In the genomic region with DNA sequence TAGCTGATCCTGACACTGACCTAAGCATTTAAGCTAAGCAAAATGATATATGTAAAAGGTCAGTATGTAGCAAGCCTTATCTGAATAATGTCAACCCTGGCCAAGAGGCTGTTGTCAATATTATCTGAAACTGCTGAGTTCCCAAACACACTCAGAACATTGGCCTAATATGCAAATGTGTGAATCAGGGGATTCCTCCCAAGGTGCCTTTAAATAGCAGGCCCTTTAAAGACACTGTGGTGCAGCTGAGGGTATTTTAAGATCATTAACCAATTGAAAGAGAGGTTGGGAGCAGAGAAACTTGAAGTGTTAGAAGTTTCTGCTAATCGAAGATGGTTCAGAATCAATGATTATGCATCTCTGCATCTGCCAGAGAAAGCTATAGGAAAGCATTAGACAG, we compare ENCODE assay signal across 19 cellular contexts.
DNase-seq lines count a peak whose midpoint lies in the region; ATAC-seq and TF ChIP-seq lines count a peak whose summit lies in the region.
"Had no signal": no experiment of that assay in that cellular context is flagged by ENCODE, and none has a peak within 500 bp of the region (broad histone marks: within the 10 kb centered on the region; RNA-seq: fewer than 3 reads in every experiment).

No MANE protein-coding gene starts in this region.

- H3K4me2 ChIP-seq in GM23338, result no peak overlapping the region

- H3K79me2 ChIP-seq in GM23338 (replicated peaks; ENCODE audit: insufficient read depth), result no peaks in the 10 kb centered on the region

- no peaks in the 10 kb centered on the region; the same call in 2 of the 3 replicates for H3K36me3 Mint-ChIP-seq in GM23338 (ENCODE audit: low read depth)
- H3K36me3 Mint-ChIP-seq: activated naive CD8-positive, alpha-beta T cell treated with anti-CD3 and anti-CD28 coated beads, Interleukin-2, amount 10 ng/mL, durations not matched to agents 7 days and 5 days; type B pancreatic cell had no signal

- no peaks in the 10 kb centered on the region for H3K36me3 ChIP-seq in left lung
- H3K36me3 ChIP-seq in GM23338 (ENCODE audit: insufficient read depth), result no peaks in the 10 kb centered on the region
- H3K36me3 ChIP-seq: left ventricle myocardium inferior had no signal

- no peaks in the 10 kb centered on the region for H3F3A ChIP-seq in GM23338 (replicated peaks; ENCODE audit: low read depth)

- H3K27ac Mint-ChIP-seq in GM23338, result no peak overlapping the region
- H3K27ac Mint-ChIP-seq: activated naive CD8-positive, alpha-beta T cell treated with anti-CD3 and anti-CD28 coated beads, Interleukin-2, amount 10 ng/mL, durations not matched to agents 7 days and 5 days; type B pancreatic cell had no signal

- no peak overlapping the region for H3K4me3 Mint-ChIP-seq in GM23338
- H3K4me3 Mint-ChIP-seq: activated naive CD8-positive, alpha-beta T cell treated with anti-CD3 and anti-CD28 coated beads, Interleukin-2, amount 10 ng/mL, durations not matched to agents 7 days and 5 days; type B pancreatic cell had no signal

- H3K4me3 ChIP-seq in left lung (no peak overlapping the region), GM23338 (no peak overlapping the region)
- H3K4me3 ChIP-seq: GM23248, left ventricle myocardium inferior had no signal

- H3K27ac ChIP-seq in left lung, result no peak overlapping the region
- no peak overlapping the region for H3K27ac ChIP-seq in GM23338 (ENCODE audit: low read depth)
- H3K27ac ChIP-seq: GM23248, left ventricle myocardium inferior had no signal

- TF ChIP-seq CTCF in left lung (IDR thresholded peaks at IDR 0.05), result no peak
- no peak for TF ChIP-seq CTCF in GM23338 (conservative IDR thresholded peaks at IDR 0.05; ENCODE audit: low read depth in 2 of 2)

- peaks cover 6% of the 10 kb centered on the region for H3K27me3 Mint-ChIP-seq in GM23338 (ENCODE audit: insufficient read depth, low read depth, poor library complexity)

- no peak for TF ChIP-seq POLR2A in GM18505 (IDR thresholded peaks at IDR 0.05; ENCODE audit: borderline replicate concordance, extremely low read depth, insufficient read depth, insufficient read length)

- H3K4me1 Mint-ChIP-seq in GM23338, result peaks cover 10% of the 10 kb centered on the region; the same call in 2 of the 3 replicates
- H3K4me1 Mint-ChIP-seq: activated naive CD8-positive, alpha-beta T cell treated with anti-CD3 and anti-CD28 coated beads, Interleukin-2, amount 10 ng/mL, durations not matched to agents 7 days and 5 days had no signal

- H4K20me1 ChIP-seq in GM23338 (replicated peaks; ENCODE audit: insufficient read depth), result no peaks in the 10 kb centered on the region

- H3K27me3 ChIP-seq in left lung, result no peaks in the 10 kb centered on the region
- H3K27me3 ChIP-seq in GM23338 (ENCODE audit: insufficient read depth), result no peaks in the 10 kb centered on the region

- no peaks in the 10 kb centered on the region; the same call in 1 of the 2 replicates for H3K9me2 ChIP-seq in GM23338 (ENCODE audit: insufficient read depth)

- DNase-seq in RPMI8226 (peak; percentile 23), left lung (no peak), GM23338 (ENCODE audit: low spot score) (no peak), NCI-H146 treated with DMSO at 0.1 percent for 48 hours (lab: John Stamatoyannopoulos, UW; ENCODE audit: unreplicated experiment) (no peak)
- DNase-seq: activated naive CD8-positive, alpha-beta T cell treated with anti-CD3 and anti-CD28 coated beads, Interleukin-2, amount 10 ng/mL, durations not matched to agents 7 days and 5 days; DMS53; effector memory CD4-positive, alpha-beta T cell; GM23248; left ventricle myocardium inferior; NCI-H1436; NCI-H524; retina; T-helper 1 cell had no signal

- H3K9me3 ChIP-seq in left lung, result no peaks in the 10 kb centered on the region
- H3K9me3 ChIP-seq: left ventricle myocardium inferior had no signal

- H3K9me3 Mint-ChIP-seq in GM23338, result no peaks in the 10 kb centered on the region
- H3K9me3 Mint-ChIP-seq: activated naive CD8-positive, alpha-beta T cell treated with anti-CD3 and anti-CD28 coated beads, Interleukin-2, amount 10 ng/mL, durations not matched to agents 7 days and 5 days; type B pancreatic cell had no signal

- H2AFZ ChIP-seq in GM23338, result no peak overlapping the region
- H2AFZ ChIP-seq: GM23248 had no signal

- peak; percentile 90 for ATAC-seq in GM18858 (IDR thresholded peaks at IDR 0.05; ENCODE audit: unreplicated experiment)
- peak; percentile 73 for ATAC-seq in GM21423 (IDR thresholded peaks at IDR 0.05; ENCODE audit: unreplicated experiment)
- ATAC-seq in HG02885 (IDR thresholded peaks at IDR 0.05; ENCODE audit: poor library complexity, unreplicated experiment), result peak; percentile 71
- ATAC-seq in left lung, result no peak
- no peak; the same call in 2 of the 3 replicates for ATAC-seq in GM23338
- no peak for ATAC-seq in GM18505 (IDR thresholded peaks at IDR 0.05; ENCODE audit: unreplicated experiment)
- ATAC-seq: activated CD4-positive, CD25-positive, alpha-beta regulatory T cell treated with anti-CD3 and anti-CD28 coated beads, Interleukin-2, amount 50 U/mL, for 24 hours had no signal

- no peaks in the 10 kb centered on the region for H3K4me1 ChIP-seq in left lung
- peaks cover 8% of the 10 kb centered on the region for H3K4me1 ChIP-seq in GM23338 (ENCODE audit: insufficient read depth)

- intact Hi-C loops in left lung (cut with DNase I), result no loop called here

TF ChIP-seq in GM23338, 12 proteins besides CTCF, POLR2A, EP300 and RAD21 (continues in another document):
- TF ChIP-seq ZNF462 (CRISPR knock-in tag; IDR thresholded peaks at IDR 0.05), result no peak
- no peak for TF ChIP-seq EZH2 (IDR thresholded peaks at IDR 0.05; ENCODE audit: low read depth, unreplicated experiment)
- TF ChIP-seq POLR2AphosphoS5 (IDR thresholded peaks at IDR 0.05; ENCODE audit: low read depth), result no peak
- no peak for TF ChIP-seq NANOG (IDR thresholded peaks at IDR 0.05; ENCODE audit: borderline replicate concordance)
- no peak for TF ChIP-seq STAT1 (IDR thresholded peaks at IDR 0.05; ENCODE audit: unreplicated experiment)
- TF ChIP-seq, protein P1, sequence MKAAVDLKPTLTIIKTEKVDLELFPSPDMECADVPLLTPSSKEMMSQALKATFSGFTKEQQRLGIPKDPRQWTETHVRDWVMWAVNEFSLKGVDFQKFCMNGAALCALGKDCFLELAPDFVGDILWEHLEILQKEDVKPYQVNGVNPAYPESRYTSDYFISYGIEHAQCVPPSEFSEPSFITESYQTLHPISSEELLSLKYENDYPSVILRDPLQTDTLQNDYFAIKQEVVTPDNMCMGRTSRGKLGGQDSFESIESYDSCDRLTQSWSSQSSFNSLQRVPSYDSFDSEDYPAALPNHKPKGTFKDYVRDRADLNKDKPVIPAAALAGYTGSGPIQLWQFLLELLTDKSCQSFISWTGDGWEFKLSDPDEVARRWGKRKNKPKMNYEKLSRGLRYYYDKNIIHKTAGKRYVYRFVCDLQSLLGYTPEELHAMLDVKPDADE (IDR thresholded peaks at IDR 0.05), result no peak

Comparison
In these comparisons a context has a peak if more than half of its experiments do, and no peak if none do; other contexts are left out.
1. ATAC-seq: peak in GM18858 (single experiment), GM21423 (single experiment) and HG02885 (single experiment); none in left lung (single experiment), GM23338 (single experiment) and GM18505 (single experiment).